In the genomic region with DNA sequence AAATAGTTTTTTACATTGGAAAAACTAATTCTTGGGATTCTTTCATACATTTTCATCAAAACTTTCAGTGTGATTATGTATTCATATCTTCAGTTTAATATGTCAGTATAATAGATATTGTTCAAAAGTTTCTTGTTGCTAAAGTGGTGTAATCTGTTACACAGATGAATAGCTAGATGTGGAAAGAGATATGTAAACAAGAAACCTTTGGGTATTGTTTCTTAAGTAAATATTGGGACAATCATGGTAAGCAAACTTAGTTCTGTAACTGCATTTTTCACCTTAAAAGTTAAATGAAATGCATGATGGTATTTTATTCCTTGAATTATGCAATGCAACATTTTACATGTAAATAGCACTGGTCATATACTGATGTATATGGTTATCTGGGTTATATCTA, we compare ENCODE assay signal across 1 cellular context.
TF ChIP-seq lines count a peak whose summit lies in the region.

No MANE protein-coding gene starts in this region.

TF ChIP-seq in HepG2, 621 proteins besides CTCF, POLR2A, EP300 and RAD21 (continued from another document):
- TF ChIP-seq, protein P1, sequence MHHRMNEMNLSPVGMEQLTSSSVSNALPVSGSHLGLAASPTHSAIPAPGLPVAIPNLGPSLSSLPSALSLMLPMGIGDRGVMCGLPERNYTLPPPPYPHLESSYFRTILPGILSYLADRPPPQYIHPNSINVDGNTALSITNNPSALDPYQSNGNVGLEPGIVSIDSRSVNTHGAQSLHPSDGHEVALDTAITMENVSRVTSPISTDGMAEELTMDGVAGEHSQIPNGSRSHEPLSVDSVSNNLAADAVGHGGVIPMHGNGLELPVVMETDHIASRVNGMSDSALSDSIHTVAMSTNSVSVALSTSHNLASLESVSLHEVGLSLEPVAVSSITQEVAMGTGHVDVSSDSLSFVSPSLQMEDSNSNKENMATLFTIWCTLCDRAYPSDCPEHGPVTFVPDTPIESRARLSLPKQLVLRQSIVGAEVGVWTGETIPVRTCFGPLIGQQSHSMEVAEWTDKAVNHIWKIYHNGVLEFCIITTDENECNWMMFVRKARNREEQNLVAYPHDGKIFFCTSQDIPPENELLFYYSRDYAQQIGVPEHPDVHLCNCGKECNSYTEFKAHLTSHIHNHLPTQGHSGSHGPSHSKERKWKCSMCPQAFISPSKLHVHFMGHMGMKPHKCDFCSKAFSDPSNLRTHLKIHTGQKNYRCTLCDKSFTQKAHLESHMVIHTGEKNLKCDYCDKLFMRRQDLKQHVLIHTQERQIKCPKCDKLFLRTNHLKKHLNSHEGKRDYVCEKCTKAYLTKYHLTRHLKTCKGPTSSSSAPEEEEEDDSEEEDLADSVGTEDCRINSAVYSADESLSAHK (CRISPR knock-in tag; IDR thresholded peaks at IDR 0.05; ENCODE audit: borderline replicate concordance), result no peak
- TF ChIP-seq LCORL (IDR thresholded peaks at IDR 0.05) (0 out of 2 replicates have a peak, but pooled peaks have one; percentile 15), LCORL (CRISPR knock-in tag; IDR thresholded peaks at IDR 0.05) (no peak), RCOR2 (CRISPR knock-in tag; IDR thresholded peaks at IDR 0.05) (0 out of 2 replicates have a peak, but pooled peaks have one; percentile 29), FOXA1 (IDR thresholded peaks at IDR 0.05) (peak; percentile 99), FOXA1 (CRISPR knock-in tag; IDR thresholded peaks at IDR 0.05) (peak; percentile 94), THYN1 (CRISPR knock-in tag; IDR thresholded peaks at IDR 0.05; ENCODE audit: borderline replicate concordance, low read depth) (no peak), HHEX (CRISPR knock-in tag; IDR thresholded peaks at IDR 0.05) (peak; percentile 79), FOXK1 (CRISPR knock-in tag; IDR thresholded peaks at IDR 0.05; ENCODE audit: borderline replicate concordance, low read depth) (no peak), NR2F6 (IDR thresholded peaks at IDR 0.05) (no peak), NR2F6 (CRISPR knock-in tag; IDR thresholded peaks at IDR 0.05) (no peak), FOXK2 (IDR thresholded peaks at IDR 0.05) (peak; percentile 24; the same call in 1 of the 2 replicates), KLF16 (CRISPR knock-in tag; IDR thresholded peaks at IDR 0.05) (no peak), ZNF607 (CRISPR knock-in tag; IDR thresholded peaks at IDR 0.05; ENCODE audit: borderline replicate concordance) (no peak), THRA (CRISPR knock-in tag; IDR thresholded peaks at IDR 0.05; ENCODE audit: borderline replicate concordance) (no peak), NKX3-1 (CRISPR knock-in tag; IDR thresholded peaks at IDR 0.05) (no peak), POLR2AphosphoS5 (IDR thresholded peaks at IDR 0.05; ENCODE audit: low read depth, low read length) (no peak), ZNF619 (CRISPR knock-in tag; IDR thresholded peaks at IDR 0.05) (no peak)
- TF ChIP-seq, protein P2, sequence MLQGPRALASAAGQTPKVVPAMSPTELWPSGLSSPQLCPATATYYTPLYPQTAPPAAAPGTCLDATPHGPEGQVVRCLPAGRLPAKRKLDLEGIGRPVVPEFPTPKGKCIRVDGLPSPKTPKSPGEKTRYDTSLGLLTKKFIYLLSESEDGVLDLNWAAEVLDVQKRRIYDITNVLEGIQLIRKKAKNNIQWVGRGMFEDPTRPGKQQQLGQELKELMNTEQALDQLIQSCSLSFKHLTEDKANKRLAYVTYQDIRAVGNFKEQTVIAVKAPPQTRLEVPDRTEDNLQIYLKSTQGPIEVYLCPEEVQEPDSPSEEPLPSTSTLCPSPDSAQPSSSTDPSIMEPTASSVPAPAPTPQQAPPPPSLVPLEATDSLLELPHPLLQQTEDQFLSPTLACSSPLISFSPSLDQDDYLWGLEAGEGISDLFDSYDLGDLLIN (CRISPR knock-in tag; IDR thresholded peaks at IDR 0.05; ENCODE audit: borderline replicate concordance), result no peak
- TF ChIP-seq, protein P3, sequence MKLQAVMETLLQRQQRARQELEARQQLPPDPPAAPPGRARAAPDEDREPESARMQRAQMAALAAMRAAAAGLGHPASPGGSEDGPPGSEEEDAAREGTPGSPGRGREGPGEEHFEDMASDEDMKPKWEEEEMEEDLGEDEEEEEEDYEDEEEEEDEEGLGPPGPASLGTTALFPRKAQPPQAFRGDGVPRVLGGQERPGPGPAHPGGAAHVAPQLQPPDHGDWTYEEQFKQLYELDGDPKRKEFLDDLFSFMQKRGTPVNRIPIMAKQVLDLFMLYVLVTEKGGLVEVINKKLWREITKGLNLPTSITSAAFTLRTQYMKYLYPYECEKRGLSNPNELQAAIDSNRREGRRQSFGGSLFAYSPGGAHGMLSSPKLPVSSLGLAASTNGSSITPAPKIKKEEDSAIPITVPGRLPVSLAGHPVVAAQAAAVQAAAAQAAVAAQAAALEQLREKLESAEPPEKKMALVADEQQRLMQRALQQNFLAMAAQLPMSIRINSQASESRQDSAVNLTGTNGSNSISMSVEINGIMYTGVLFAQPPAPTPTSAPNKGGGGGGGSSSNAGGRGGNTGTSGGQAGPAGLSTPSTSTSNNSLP (IDR thresholded peaks at IDR 0.05; ENCODE audit: low read depth, low read length), result peak; percentile 92
- TF ChIP-seq, protein P4, sequence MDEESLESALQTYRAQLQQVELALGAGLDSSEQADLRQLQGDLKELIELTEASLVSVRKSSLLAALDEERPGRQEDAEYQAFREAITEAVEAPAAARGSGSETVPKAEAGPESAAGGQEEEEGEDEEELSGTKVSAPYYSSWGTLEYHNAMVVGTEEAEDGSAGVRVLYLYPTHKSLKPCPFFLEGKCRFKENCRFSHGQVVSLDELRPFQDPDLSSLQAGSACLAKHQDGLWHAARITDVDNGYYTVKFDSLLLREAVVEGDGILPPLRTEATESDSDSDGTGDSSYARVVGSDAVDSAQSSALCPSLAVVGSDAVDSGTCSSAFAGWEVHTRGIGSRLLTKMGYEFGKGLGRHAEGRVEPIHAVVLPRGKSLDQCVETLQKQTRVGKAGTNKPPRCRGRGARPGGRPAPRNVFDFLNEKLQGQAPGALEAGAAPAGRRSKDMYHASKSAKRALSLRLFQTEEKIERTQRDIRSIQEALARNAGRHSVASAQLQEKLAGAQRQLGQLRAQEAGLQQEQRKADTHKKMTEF (CRISPR knock-in tag; IDR thresholded peaks at IDR 0.05), result peak; percentile 56; the same call in 1 of the 2 replicates
- TF ChIP-seq, protein P5, sequence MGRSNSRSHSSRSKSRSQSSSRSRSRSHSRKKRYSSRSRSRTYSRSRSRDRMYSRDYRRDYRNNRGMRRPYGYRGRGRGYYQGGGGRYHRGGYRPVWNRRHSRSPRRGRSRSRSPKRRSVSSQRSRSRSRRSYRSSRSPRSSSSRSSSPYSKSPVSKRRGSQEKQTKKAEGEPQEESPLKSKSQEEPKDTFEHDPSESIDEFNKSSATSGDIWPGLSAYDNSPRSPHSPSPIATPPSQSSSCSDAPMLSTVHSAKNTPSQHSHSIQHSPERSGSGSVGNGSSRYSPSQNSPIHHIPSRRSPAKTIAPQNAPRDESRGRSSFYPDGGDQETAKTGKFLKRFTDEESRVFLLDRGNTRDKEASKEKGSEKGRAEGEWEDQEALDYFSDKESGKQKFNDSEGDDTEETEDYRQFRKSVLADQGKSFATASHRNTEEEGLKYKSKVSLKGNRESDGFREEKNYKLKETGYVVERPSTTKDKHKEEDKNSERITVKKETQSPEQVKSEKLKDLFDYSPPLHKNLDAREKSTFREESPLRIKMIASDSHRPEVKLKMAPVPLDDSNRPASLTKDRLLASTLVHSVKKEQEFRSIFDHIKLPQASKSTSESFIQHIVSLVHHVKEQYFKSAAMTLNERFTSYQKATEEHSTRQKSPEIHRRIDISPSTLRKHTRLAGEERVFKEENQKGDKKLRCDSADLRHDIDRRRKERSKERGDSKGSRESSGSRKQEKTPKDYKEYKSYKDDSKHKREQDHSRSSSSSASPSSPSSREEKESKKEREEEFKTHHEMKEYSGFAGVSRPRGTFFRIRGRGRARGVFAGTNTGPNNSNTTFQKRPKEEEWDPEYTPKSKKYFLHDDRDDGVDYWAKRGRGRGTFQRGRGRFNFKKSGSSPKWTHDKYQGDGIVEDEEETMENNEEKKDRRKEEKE (IDR thresholded peaks at IDR 0.05), result no peak
- TF ChIP-seq, protein P6, sequence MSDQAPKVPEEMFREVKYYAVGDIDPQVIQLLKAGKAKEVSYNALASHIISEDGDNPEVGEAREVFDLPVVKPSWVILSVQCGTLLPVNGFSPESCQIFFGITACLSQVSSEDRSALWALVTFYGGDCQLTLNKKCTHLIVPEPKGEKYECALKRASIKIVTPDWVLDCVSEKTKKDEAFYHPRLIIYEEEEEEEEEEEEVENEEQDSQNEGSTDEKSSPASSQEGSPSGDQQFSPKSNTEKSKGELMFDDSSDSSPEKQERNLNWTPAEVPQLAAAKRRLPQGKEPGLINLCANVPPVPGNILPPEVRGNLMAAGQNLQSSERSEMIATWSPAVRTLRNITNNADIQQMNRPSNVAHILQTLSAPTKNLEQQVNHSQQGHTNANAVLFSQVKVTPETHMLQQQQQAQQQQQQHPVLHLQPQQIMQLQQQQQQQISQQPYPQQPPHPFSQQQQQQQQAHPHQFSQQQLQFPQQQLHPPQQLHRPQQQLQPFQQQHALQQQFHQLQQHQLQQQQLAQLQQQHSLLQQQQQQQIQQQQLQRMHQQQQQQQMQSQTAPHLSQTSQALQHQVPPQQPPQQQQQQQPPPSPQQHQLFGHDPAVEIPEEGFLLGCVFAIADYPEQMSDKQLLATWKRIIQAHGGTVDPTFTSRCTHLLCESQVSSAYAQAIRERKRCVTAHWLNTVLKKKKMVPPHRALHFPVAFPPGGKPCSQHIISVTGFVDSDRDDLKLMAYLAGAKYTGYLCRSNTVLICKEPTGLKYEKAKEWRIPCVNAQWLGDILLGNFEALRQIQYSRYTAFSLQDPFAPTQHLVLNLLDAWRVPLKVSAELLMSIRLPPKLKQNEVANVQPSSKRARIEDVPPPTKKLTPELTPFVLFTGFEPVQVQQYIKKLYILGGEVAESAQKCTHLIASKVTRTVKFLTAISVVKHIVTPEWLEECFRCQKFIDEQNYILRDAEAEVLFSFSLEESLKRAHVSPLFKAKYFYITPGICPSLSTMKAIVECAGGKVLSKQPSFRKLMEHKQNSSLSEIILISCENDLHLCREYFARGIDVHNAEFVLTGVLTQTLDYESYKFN (CRISPR knock-in tag; conservative IDR thresholded peaks at IDR 0.05), result peak; percentile 29; the same call in 1 of the 2 replicates
- TF ChIP-seq, protein P7, sequence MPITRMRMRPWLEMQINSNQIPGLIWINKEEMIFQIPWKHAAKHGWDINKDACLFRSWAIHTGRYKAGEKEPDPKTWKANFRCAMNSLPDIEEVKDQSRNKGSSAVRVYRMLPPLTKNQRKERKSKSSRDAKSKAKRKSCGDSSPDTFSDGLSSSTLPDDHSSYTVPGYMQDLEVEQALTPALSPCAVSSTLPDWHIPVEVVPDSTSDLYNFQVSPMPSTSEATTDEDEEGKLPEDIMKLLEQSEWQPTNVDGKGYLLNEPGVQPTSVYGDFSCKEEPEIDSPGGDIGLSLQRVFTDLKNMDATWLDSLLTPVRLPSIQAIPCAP (CRISPR knock-in tag; IDR thresholded peaks at IDR 0.05; ENCODE audit: low read depth), result no peak
- TF ChIP-seq, protein P8, sequence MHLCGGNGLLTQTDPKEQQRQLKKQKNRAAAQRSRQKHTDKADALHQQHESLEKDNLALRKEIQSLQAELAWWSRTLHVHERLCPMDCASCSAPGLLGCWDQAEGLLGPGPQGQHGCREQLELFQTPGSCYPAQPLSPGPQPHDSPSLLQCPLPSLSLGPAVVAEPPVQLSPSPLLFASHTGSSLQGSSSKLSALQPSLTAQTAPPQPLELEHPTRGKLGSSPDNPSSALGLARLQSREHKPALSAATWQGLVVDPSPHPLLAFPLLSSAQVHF (CRISPR knock-in tag; IDR thresholded peaks at IDR 0.05), result no peak
